In genomic region chr4:78689224-78689623, GRCh38 we compare ENCODE assay signal across 16 cellular contexts.
"Had no signal": no experiment of that assay in that cellular context is flagged by ENCODE, and none has a peak within 500 bp of the region (broad histone marks: within the 10 kb centered on the region; RNA-seq: fewer than 3 reads in every experiment).

No MANE protein-coding gene starts in this region.

- DNase-seq: activated CD4-positive, alpha-beta T cell treated with anti-CD3 and anti-CD28 coated beads, Interleukin-2, amount 50 U/mL, for 1 hour; activated CD8-positive, alpha-beta memory T cell treated with anti-CD3 and anti-CD28 coated beads for 24 hours; activated naive CD8-positive, alpha-beta T cell treated with anti-CD3 and anti-CD28 coated beads, Interleukin-2, amount 10 ng/mL, durations not matched to agents 7 days and 5 days; anterior cingulate cortex; colonic mucosa; effector CD4-positive, alpha-beta T cell; glutamatergic neuron; stimulated activated CD4-positive, alpha-beta T cell treated with anti-CD3 and anti-CD28 coated beads, Interleukin-15, amount 100 ng/mL, for 24 hours; stimulated activated CD4-positive, alpha-beta T cell treated with anti-CD3 and anti-CD28 coated beads, Interleukin-4, amount 100 ng/mL, for 1 hour; stimulated activated naive CD4-positive, alpha-beta T cell; SW 1271 had no signal

- H3K27ac Mint-ChIP-seq: activated naive CD8-positive, alpha-beta T cell treated with anti-CD3 and anti-CD28 coated beads, Interleukin-2, amount 10 ng/mL, durations not matched to agents 7 days and 5 days; activated T-helper 1 cell treated with anti-CD3 and anti-CD28 coated beads, Interleukin-12 subunit alpha, Interleukin-12 subunit beta, Interleukin-2, Interleukin-4 antibody, amounts not matched to agents 30 ng/mL and 10 ng/mL and 1 ng/mL, durations not matched to agents 14 hours and 24 hours and 36 hours; natural killer cell treated with Interleukin-12 subunit alpha and Interleukin-12 subunit beta and Interleukin-15 and Interleukin-18, amount 100 ng/mL, for 72 hours had no signal

- H3K36me3 ChIP-seq: colonic mucosa, tibial nerve, vagina had no signal

- H3K27ac ChIP-seq: colonic mucosa, tibial nerve, vagina had no signal

- H3K4me3 ChIP-seq: colonic mucosa, tibial nerve, vagina had no signal

- H3K4me3 Mint-ChIP-seq: activated naive CD8-positive, alpha-beta T cell treated with anti-CD3 and anti-CD28 coated beads, Interleukin-2, amount 10 ng/mL, durations not matched to agents 7 days and 5 days; activated T-helper 1 cell treated with anti-CD3 and anti-CD28 coated beads, Interleukin-12 subunit alpha, Interleukin-12 subunit beta, Interleukin-2, Interleukin-4 antibody, amounts not matched to agents 30 ng/mL and 10 ng/mL and 1 ng/mL, durations not matched to agents 14 hours and 24 hours and 36 hours; natural killer cell treated with Interleukin-12 subunit alpha and Interleukin-12 subunit beta and Interleukin-15 and Interleukin-18, amount 100 ng/mL, for 72 hours had no signal

- H3K27me3 ChIP-seq: colonic mucosa, tibial nerve, vagina had no signal

- FAIRE-seq: TTC549 had no signal

- H3K9me3 ChIP-seq: colonic mucosa, tibial nerve, vagina had no signal

- H3K9me3 Mint-ChIP-seq: activated naive CD8-positive, alpha-beta T cell treated with anti-CD3 and anti-CD28 coated beads, Interleukin-2, amount 10 ng/mL, durations not matched to agents 7 days and 5 days; activated T-helper 1 cell treated with anti-CD3 and anti-CD28 coated beads, Interleukin-12 subunit alpha, Interleukin-12 subunit beta, Interleukin-2, Interleukin-4 antibody, amounts not matched to agents 30 ng/mL and 10 ng/mL and 1 ng/mL, durations not matched to agents 14 hours and 24 hours and 36 hours; natural killer cell treated with Interleukin-12 subunit alpha and Interleukin-12 subunit beta and Interleukin-15 and Interleukin-18, amount 100 ng/mL, for 72 hours had no signal

- H3K36me3 Mint-ChIP-seq: activated naive CD8-positive, alpha-beta T cell treated with anti-CD3 and anti-CD28 coated beads, Interleukin-2, amount 10 ng/mL, durations not matched to agents 7 days and 5 days; natural killer cell treated with Interleukin-12 subunit alpha and Interleukin-12 subunit beta and Interleukin-15 and Interleukin-18, amount 100 ng/mL, for 72 hours had no signal

- H3K4me1 ChIP-seq: colonic mucosa, vagina had no signal
